ENCODE assay signal across 19 cellular contexts in genomic region chr7:129212126-129212525, GRCh38.
"Had no signal": no experiment of that assay in that cellular context is flagged by ENCODE, and none has a peak within 500 bp of the region (broad histone marks: within the 10 kb centered on the region; RNA-seq: fewer than 3 reads in every experiment).

No MANE protein-coding gene starts in this region.

- H3K27me3 ChIP-seq: MG63 had no signal

- H3K9me2 ChIP-seq: SK-N-SH had no signal

- DNase-seq: KG1, MG63, NCI-H1092 treated with DMSO at 0.1 percent for 48 hours, NCI-H1436, NCI-H187, NCI-H2029, NCI-H2081 treated with DMSO at 0.1 percent for 48 hours, NCI-H2171, NCI-H226, NCI-H446, NCI-H510A, NCI-H524 treated with DMSO at 0.1 percent for 48 hours, NCI-H69, NCI-H774, RPMI8226, SHP77, SK-N-SH, T-helper 1 cell had no signal

- H3K27ac ChIP-seq: HL-60 had no signal

- H3K9me3 ChIP-seq: MG63, SK-N-SH had no signal

- H3K4me2 ChIP-seq: SK-N-SH had no signal

- H3K9ac ChIP-seq: SK-N-SH had no signal

- H3K36me3 ChIP-seq: MG63 had no signal

- H3K4me3 ChIP-seq: MG63 had no signal
